ENCODE assay signal across 26 cellular contexts in the genomic region with DNA sequence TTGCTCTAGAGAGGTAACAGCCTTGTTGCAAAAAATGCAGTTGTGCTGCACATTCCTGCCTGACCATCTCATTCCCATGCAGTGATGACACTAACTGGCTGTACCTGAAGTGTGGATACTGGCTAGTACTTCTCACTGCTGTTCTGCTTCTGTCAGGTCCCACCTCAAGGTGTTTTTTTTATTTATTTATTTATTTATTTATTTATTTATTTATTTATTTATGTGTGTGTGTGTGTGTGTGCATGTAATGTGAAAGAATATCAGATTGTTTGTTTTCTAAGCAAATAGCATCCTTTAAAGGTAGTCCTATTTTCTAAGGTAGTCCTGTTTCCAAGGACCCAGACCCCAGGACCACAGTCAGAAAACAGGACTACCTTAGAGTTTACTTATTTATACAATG.
"Had no signal": no experiment of that assay in that cellular context is flagged by ENCODE, and none has a peak within 500 bp of the region (broad histone marks: within the 10 kb centered on the region; RNA-seq: fewer than 3 reads in every experiment).

No MANE protein-coding gene starts in this region.

- H3K4me3 ChIP-seq: colonic mucosa, coronary artery, dorsolateral prefrontal cortex, esophagus muscularis mucosa, esophagus squamous epithelium, gastrocnemius medialis, gastroesophageal sphincter, heart left ventricle, heart right ventricle had no signal

- H3K9me3 ChIP-seq: colonic mucosa, esophagus muscularis mucosa, esophagus squamous epithelium, gastrocnemius medialis, gastroesophageal sphincter, heart left ventricle, heart right ventricle had no signal

- H3K27ac ChIP-seq: colonic mucosa, coronary artery, dorsolateral prefrontal cortex, epithelial cell of prostate, esophagus muscularis mucosa, esophagus squamous epithelium, foreskin keratinocyte, gastrocnemius medialis, gastroesophageal sphincter, heart left ventricle, heart right ventricle had no signal

- FAIRE-seq: endometrium, endothelial cell of umbilical vein had no signal

- DNase-seq: colonic mucosa; cortex of kidney; dermis blood vessel endothelial cell; dorsolateral prefrontal cortex; effector CD4-positive, alpha-beta T cell; effector CD8-positive, alpha-beta T cell; effector memory CD4-positive, alpha-beta T cell; effector memory CD8-positive, alpha-beta T cell; endodermal cell; erythroblast; esophagus squamous epithelium; foreskin fibroblast; foreskin keratinocyte; foreskin melanocyte; gastrocnemius medialis; glutamatergic neuron; head of caudate nucleus; heart left ventricle; heart right ventricle had no signal

- H3K4me1 ChIP-seq: colonic mucosa, esophagus muscularis mucosa, esophagus squamous epithelium, foreskin keratinocyte, gastrocnemius medialis, gastroesophageal sphincter, heart left ventricle, heart right ventricle had no signal

- H3K36me3 ChIP-seq: colonic mucosa, esophagus muscularis mucosa, esophagus squamous epithelium, gastrocnemius medialis, gastroesophageal sphincter, heart left ventricle, heart right ventricle had no signal

- ATAC-seq: effector memory CD8-positive, alpha-beta T cell; esophagus mucosa; foreskin keratinocyte; gastrocnemius medialis; gastroesophageal sphincter; heart left ventricle; heart right ventricle had no signal

- H3K27me3 ChIP-seq: colonic mucosa, esophagus muscularis mucosa, esophagus squamous epithelium, foreskin keratinocyte, gastrocnemius medialis, gastroesophageal sphincter, heart left ventricle, heart right ventricle had no signal
